31 cellular contexts compared by ENCODE assay signal in genomic region chr5:127980843-127981242, GRCh38.
"Had no signal": no experiment of that assay in that cellular context is flagged by ENCODE, and none has a peak within 500 bp of the region (broad histone marks: within the 10 kb centered on the region; RNA-seq: fewer than 3 reads in every experiment).

No MANE protein-coding gene starts in this region.

- H3K4me3 ChIP-seq: adrenal gland, body of pancreas, breast epithelium had no signal

- H3K27ac ChIP-seq: adrenal gland, brain microvascular endothelial cell, breast epithelium, WERI-Rb-1 had no signal

- H3K36me3 ChIP-seq: adrenal gland, brain microvascular endothelial cell, breast epithelium, WERI-Rb-1 had no signal

- DNase-seq: activated CD4-positive, alpha-beta memory T cell treated with anti-CD3 and anti-CD28 coated beads, Interleukin-2, amount 10 ng/mL, durations not matched to agents 7 days and 5 days; activated CD4-positive, alpha-beta T cell treated with anti-CD3 and anti-CD28 coated beads for 1 hour; activated CD4-positive, alpha-beta T cell treated with anti-CD3 and anti-CD28 coated beads for 36 hours; activated CD4-positive, alpha-beta T cell treated with anti-CD3 and anti-CD28 coated beads for 48 hours; activated CD4-positive, alpha-beta T cell treated with anti-CD3 and anti-CD28 coated beads, Interleukin-2, amount 10 ng/mL, durations not matched to agents 7 days and 5 days; activated CD4-positive, alpha-beta T cell treated with anti-CD3 and anti-CD28 coated beads, Interleukin-2, amount 50 U/mL, for 48 hours; activated CD4-positive, CD25-positive, alpha-beta regulatory T cell; activated CD8-positive, alpha-beta memory T cell treated with anti-CD3 and anti-CD28 coated beads for 24 hours; activated CD8-positive, alpha-beta memory T cell treated with anti-CD3 and anti-CD28 coated beads, Interleukin-2, amount 10 ng/mL, durations not matched to agents 7 days and 5 days; activated CD8-positive, alpha-beta memory T cell treated with anti-CD3 and anti-CD28 coated beads, Interleukin-2, amount 50 U/mL, for 48 hours; activated CD8-positive, alpha-beta T cell treated with anti-CD3 and anti-CD28 coated beads, Interleukin-2, amount 10 ng/mL, durations not matched to agents 7 days and 5 days; activated effector memory CD4-positive, alpha-beta T cell treated with anti-CD3 and anti-CD28 coated beads, Interleukin-2, amount 50 U/mL, for 16 hours; activated gamma-delta T cell treated with Interleukin-2 at 50 U/mL for 16 hours; activated naive CD4-positive, alpha-beta T cell; activated naive CD4-positive, alpha-beta T cell treated with anti-CD3 and anti-CD28 coated beads for 36 hours; activated naive CD4-positive, alpha-beta T cell treated with anti-CD3 and anti-CD28 coated beads, Interleukin-2, amount 50 U/mL, for 16 hours; activated naive CD8-positive, alpha-beta T cell treated with anti-CD3 and anti-CD28 coated beads for 36 hours; activated T-cell treated with anti-CD3 and anti-CD28 coated beads, Interleukin-2, amount 50 U/mL, for 4 hours; adrenal gland; amniotic stem cell; aorta; body of pancreas; brain microvascular endothelial cell; central memory CD4-positive, alpha-beta T cell; T-helper 1 cell; T-helper 2 cell; T-helper 9 cell; WERI-Rb-1 had no signal

- H3K9me3 ChIP-seq: adrenal gland, body of pancreas, breast epithelium had no signal

- H3K27me3 ChIP-seq: adrenal gland, body of pancreas, brain microvascular endothelial cell, breast epithelium had no signal

- ATAC-seq: activated CD4-positive, alpha-beta T cell treated with anti-CD3 and anti-CD28 coated beads for 36 hours; activated CD4-positive, CD25-positive, alpha-beta regulatory T cell treated with anti-CD3 and anti-CD28 coated beads, Interleukin-2, amount 50 U/mL, for 24 hours; activated CD8-positive, alpha-beta memory T cell treated with anti-CD3 and anti-CD28 coated beads, Interleukin-2, amount 10 ng/mL, durations not matched to agents 7 days and 5 days; activated CD8-positive, alpha-beta T cell treated with anti-CD3 and anti-CD28 coated beads, Interleukin-2, amount 10 ng/mL, durations not matched to agents 7 days and 5 days; activated naive CD4-positive, alpha-beta T cell treated with anti-CD3 and anti-CD28 coated beads, Interleukin-2, amount 50 U/mL, for 72 hours; activated T-cell treated with anti-CD3 and anti-CD28 coated beads, Interleukin-2, amount 50 U/mL, for 4 hours; body of pancreas had no signal

- H3K4me1 ChIP-seq: adrenal gland, breast epithelium had no signal
